ENCODE assay signal across 8 cellular contexts in genomic region chr11:104968365-104968855, GRCh38. TPM values are rescaled to one million over a fixed set of nuclear protein-coding genes. Genes with fewer than 3 reads are reported as not detected.
DNase-seq lines count a peak whose midpoint lies in the region; ATAC-seq and TF ChIP-seq lines count a peak whose summit lies in the region.

Gene CASP4, minus strand, starts transcription at chr11:104968574. Its CDS starts 49 bp downstream, at chr11:104968525.

- H3K4me3 ChIP-seq in AG09309 (ENCODE audit: control insufficient read depth, low read depth, low read length) (peak within 1 kb of the TSS; percentile 56), right cardiac atrium (ENCODE audit: low read length) (peak within 1 kb of the TSS; percentile 88), skin epidermis (peak within 1 kb of the TSS; percentile 36 to 59 (median 47))

- TF ChIP-seq CTCF in AG09309 (IDR thresholded peaks at IDR 0.05; ENCODE audit: control insufficient read depth, insufficient read depth, low read depth, low read length, missing control alignments): no peak

- peak; percentile 48 for DNase-seq in AG09309 (ENCODE audit: low read depth)
- peak; percentile 52 for DNase-seq in NCI-H226
- DNase-seq in right cardiac atrium: no peak
- no peak for DNase-seq in NCI-H1694 treated with DMSO at 0.1 percent for 48 hours (lab: John Stamatoyannopoulos, UW)

- H3K27me3 ChIP-seq in right cardiac atrium (ENCODE audit: control insufficient read depth, insufficient read depth): no peaks in the 10 kb centered on the region

- peak; percentile 87 for ATAC-seq in GM18505 (IDR thresholded peaks at IDR 0.05; ENCODE audit: unreplicated experiment)
- peak; percentile 61 for ATAC-seq in HG02970 (IDR thresholded peaks at IDR 0.05; ENCODE audit: low FRiP score, unreplicated experiment)
- peak; percentile 93 to 96 for ATAC-seq in right cardiac atrium

- TF ChIP-seq POLR2A in GM18505 (IDR thresholded peaks at IDR 0.05; ENCODE audit: borderline replicate concordance, extremely low read depth, insufficient read depth, insufficient read length): peak; percentile 22

- H3K27ac ChIP-seq in adipose tissue (ENCODE audit: low read depth, low read length) (peak within 1 kb of the TSS; percentile 40), right cardiac atrium (ENCODE audit: low read length) (peak within 1 kb of the TSS; percentile 83), skin epidermis (peak within 1 kb of the TSS; percentile 73 to 97 (median 90))

- 0% methylated on average over 4 of the region's 4 CpGs for WGBS in adipose tissue, 3 donors
- WGBS in right cardiac atrium: 14% methylated on average over 4 of the region's 4 CpGs

- intact Hi-C loops in right cardiac atrium (cut with DNase I): no loop called here

- no peaks in the 10 kb centered on the region for H3K9me3 ChIP-seq in right cardiac atrium (ENCODE audit: control insufficient read depth, low read length)

- H3K4me1 ChIP-seq in right cardiac atrium (ENCODE audit: control insufficient read depth, insufficient read depth, low read length): peaks cover 2% of the 10 kb centered on the region

RNA-seq across cellular contexts. Expression of gene CASP4, which starts in this region (rescaled TPM):
- polyA plus RNA-seq in adipose tissue (100 to 1,000 TPM in 1 of 3 donors, 10 to 100 TPM in 2; 68.6 to 105 (median 87.4) TPM), right cardiac atrium (18.1 TPM)
- 10 to 100 TPM; 16.5 to 19.9 (median 18.5) TPM for total RNA-seq in right cardiac atrium

Comparison
In these comparisons a context has a peak if more than half of its experiments do, and no peak if none do; other contexts are left out.
1. DNase-seq: peak in AG09309 (single experiment) and NCI-H226 (single experiment); none in right cardiac atrium (0 of 3) and NCI-H1694 treated with DMSO at 0.1 percent for 48 hours (single experiment).
2. H3K27ac ChIP-seq: peak in every context shown above with its lines; median percentile 90 in skin epidermis; 83 in right cardiac atrium; 40 in adipose tissue.
3. Peak in every context shown above with its lines, with median percentiles within 50 percentile points of each other: H3K4me3 ChIP-seq and ATAC-seq.